1 cellular context compared by ENCODE assay signal in genomic region chr5:119079436-119079921, GRCh38.
TF ChIP-seq lines count a peak whose summit lies in the region.

No MANE protein-coding gene starts in this region.

TF ChIP-seq in K562, 482 proteins besides CTCF, POLR2A, EP300 and RAD21 (continued from another document):
- 0 out of 4 replicates have a peak, but pooled peaks of 1 of the 2 experiments have one; percentile 11 for TF ChIP-seq KDM1A (IDR thresholded peaks at IDR 0.05)
- TF ChIP-seq CBFA2T2 (conservative IDR thresholded peaks at IDR 0.05), result peak; percentile 34; the same call in 1 of the 2 replicates
- 0 out of 2 replicates have a peak, but pooled peaks have one; percentile 9 for TF ChIP-seq SMARCC2 (IDR thresholded peaks at IDR 0.05; ENCODE audit: low read depth)
- TF ChIP-seq ZEB2 (IDR thresholded peaks at IDR 0.05), result 0 out of 2 replicates have a peak, but pooled peaks have one; percentile 49
- peak; percentile 63 for TF ChIP-seq ARID1B (IDR thresholded peaks at IDR 0.05)
- TF ChIP-seq EHMT2 (IDR thresholded peaks at IDR 0.05), result peak; percentile 49; the same call in 1 of the 2 replicates
- 0 out of 2 replicates have a peak, but pooled peaks have one; percentile 7 for TF ChIP-seq NFIC (IDR thresholded peaks at IDR 0.05)
- TF ChIP-seq, protein P1, sequence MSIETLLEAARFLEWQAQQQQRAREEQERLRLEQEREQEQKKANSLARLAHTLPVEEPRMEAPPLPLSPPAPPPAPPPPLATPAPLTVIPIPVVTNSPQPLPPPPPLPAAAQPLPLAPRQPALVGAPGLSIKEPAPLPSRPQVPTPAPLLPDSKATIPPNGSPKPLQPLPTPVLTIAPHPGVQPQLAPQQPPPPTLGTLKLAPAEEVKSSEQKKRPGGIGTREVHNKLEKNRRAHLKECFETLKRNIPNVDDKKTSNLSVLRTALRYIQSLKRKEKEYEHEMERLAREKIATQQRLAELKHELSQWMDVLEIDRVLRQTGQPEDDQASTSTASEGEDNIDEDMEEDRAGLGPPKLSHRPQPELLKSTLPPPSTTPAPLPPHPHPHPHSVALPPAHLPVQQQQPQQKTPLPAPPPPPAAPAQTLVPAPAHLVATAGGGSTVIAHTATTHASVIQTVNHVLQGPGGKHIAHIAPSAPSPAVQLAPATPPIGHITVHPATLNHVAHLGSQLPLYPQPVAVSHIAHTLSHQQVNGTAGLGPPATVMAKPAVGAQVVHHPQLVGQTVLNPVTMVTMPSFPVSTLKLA (conservative IDR thresholded peaks at IDR 0.05), result peak in 1 of 2 experiments; percentile 46; a peak in 1 of 4 replicates
- TF ChIP-seq NBN (IDR thresholded peaks at IDR 0.05; ENCODE audit: low read depth), result 0 out of 2 replicates have a peak, but pooled peaks have one; percentile 31
- TF ChIP-seq SMARCE1 (IDR thresholded peaks at IDR 0.05), result 0 out of 2 replicates have a peak, but pooled peaks have one; percentile 25
- TF ChIP-seq RCOR1 (IDR thresholded peaks at IDR 0.05; ENCODE audit: borderline replicate concordance in 1 of 2, low read depth in 2 of 2, low read length in 2 of 2), result peak in 1 of 2 experiments; percentile 34; a peak in 1 of 4 replicates
- TF ChIP-seq LEF1 (IDR thresholded peaks at IDR 0.05), result 0 out of 2 replicates have a peak, but pooled peaks have one; percentile 46
- peak; percentile 84 for TF ChIP-seq DPF2 (IDR thresholded peaks at IDR 0.05)
- peak; percentile 62 for TF ChIP-seq FOSL1 (tag; conservative IDR thresholded peaks at IDR 0.05)
- TF ChIP-seq ZNF316 (IDR thresholded peaks at IDR 0.05), result peak; percentile 73
- TF ChIP-seq MAFG (tag; conservative IDR thresholded peaks at IDR 0.05), result peak; percentile 60
- TF ChIP-seq EP400 (IDR thresholded peaks at IDR 0.05), result peak; percentile 24; the same call in 1 of the 2 replicates
- TF ChIP-seq C11orf30 (IDR thresholded peaks at IDR 0.05; ENCODE audit: low read depth), result peak; percentile 73
- TF ChIP-seq ZNF592 (IDR thresholded peaks at IDR 0.05), result 0 out of 2 replicates have a peak, but pooled peaks have one; percentile 34
- peak; percentile 87 for TF ChIP-seq HMBOX1 (IDR thresholded peaks at IDR 0.05)
- TF ChIP-seq MLLT1 (IDR thresholded peaks at IDR 0.05), result 0 out of 4 replicates have a peak, but pooled peaks of 1 of the 2 experiments have one; percentile 36
